In the genomic region with DNA sequence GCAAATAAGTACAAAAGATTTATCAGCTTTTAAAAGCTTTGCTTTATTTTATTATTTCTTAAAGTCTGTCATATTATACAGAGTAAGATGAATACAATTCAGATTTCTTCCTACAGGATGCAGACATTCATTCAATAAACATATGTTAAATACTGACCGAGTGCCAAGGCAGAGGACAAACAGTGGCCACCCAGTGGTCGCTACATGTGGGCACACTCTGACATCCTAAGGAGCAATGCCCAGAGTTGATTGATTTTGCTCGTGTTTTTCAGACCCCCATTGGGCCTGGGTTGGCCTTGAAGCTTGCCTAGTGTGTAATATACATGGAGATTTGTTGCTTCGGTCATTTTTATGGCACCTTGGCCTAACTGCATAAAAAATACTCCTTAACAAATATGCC, we compare ENCODE assay signal across 1 cellular context.
TF ChIP-seq lines count a peak whose summit lies in the region.

No MANE protein-coding gene starts in this region.

TF ChIP-seq in GM23338, 12 proteins besides CTCF, POLR2A, EP300 and RAD21 (continued from another document):
- no peak for TF ChIP-seq EZH2phosphoT487 (IDR thresholded peaks at IDR 0.05; ENCODE audit: unreplicated experiment)
- TF ChIP-seq POLR2AphosphoS5 (IDR thresholded peaks at IDR 0.05; ENCODE audit: low read depth): no peak
- no peak for TF ChIP-seq STAT1 (IDR thresholded peaks at IDR 0.05; ENCODE audit: unreplicated experiment)
- TF ChIP-seq, protein P1, sequence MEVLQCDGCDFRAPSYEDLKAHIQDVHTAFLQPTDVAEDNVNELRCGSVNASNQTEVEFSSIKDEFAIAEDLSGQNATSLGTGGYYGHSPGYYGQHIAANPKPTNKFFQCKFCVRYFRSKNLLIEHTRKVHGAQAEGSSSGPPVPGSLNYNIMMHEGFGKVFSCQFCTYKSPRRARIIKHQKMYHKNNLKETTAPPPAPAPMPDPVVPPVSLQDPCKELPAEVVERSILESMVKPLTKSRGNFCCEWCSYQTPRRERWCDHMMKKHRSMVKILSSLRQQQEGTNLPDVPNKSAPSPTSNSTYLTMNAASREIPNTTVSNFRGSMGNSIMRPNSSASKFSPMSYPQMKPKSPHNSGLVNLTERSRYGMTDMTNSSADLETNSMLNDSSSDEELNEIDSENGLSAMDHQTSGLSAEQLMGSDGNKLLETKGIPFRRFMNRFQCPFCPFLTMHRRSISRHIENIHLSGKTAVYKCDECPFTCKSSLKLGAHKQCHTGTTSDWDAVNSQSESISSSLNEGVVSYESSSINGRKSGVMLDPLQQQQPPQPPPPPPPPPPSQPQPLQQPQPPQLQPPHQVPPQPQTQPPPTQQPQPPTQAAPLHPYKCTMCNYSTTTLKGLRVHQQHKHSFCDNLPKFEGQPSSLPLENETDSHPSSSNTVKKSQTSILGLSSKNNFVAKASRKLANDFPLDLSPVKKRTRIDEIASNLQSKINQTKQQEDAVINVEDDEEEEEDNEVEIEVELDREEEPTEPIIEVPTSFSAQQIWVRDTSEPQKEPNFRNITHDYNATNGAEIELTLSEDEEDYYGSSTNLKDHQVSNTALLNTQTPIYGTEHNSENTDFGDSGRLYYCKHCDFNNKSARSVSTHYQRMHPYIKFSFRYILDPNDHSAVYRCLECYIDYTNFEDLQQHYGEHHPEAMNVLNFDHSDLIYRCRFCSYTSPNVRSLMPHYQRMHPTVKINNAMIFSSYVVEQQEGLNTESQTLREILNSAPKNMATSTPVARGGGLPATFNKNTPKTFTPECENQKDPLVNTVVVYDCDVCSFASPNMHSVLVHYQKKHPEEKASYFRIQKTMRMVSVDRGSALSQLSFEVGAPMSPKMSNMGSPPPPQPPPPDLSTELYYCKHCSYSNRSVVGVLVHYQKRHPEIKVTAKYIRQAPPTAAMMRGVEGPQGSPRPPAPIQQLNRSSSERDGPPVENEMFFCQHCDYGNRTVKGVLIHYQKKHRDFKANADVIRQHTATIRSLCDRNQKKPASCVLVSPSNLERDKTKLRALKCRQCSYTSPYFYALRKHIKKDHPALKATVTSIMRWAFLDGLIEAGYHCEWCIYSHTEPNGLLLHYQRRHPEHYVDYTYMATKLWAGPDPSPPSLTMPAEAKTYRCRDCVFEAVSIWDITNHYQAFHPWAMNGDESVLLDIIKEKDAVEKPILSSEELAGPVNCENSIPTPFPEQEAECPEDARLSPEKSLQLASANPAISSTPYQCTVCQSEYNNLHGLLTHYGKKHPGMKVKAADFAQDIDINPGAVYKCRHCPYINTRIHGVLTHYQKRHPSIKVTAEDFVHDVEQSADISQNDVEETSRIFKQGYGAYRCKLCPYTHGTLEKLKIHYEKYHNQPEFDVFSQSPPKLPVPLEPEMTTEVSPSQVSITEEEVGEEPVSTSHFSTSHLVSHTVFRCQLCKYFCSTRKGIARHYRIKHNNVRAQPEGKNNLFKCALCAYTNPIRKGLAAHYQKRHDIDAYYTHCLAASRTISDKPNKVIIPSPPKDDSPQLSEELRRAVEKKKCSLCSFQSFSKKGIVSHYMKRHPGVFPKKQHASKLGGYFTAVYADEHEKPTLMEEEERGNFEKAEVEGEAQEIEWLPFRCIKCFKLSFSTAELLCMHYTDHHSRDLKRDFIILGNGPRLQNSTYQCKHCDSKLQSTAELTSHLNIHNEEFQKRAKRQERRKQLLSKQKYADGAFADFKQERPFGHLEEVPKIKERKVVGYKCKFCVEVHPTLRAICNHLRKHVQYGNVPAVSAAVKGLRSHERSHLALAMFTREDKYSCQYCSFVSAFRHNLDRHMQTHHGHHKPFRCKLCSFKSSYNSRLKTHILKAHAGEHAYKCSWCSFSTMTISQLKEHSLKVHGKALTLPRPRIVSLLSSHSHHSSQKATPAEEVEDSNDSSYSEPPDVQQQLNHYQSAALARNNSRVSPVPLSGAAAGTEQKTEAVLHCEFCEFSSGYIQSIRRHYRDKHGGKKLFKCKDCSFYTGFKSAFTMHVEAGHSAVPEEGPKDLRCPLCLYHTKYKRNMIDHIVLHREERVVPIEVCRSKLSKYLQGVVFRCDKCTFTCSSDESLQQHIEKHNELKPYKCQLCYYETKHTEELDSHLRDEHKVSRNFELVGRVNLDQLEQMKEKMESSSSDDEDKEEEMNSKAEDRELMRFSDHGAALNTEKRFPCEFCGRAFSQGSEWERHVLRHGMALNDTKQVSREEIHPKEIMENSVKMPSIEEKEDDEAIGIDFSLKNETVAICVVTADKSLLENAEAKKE (CRISPR knock-in tag; IDR thresholded peaks at IDR 0.05): no peak
- TF ChIP-seq JUNB (IDR thresholded peaks at IDR 0.05; ENCODE audit: unreplicated experiment): no peak
- TF ChIP-seq EZH2 (IDR thresholded peaks at IDR 0.05; ENCODE audit: low read depth, unreplicated experiment): no peak
